ENCODE assay signal across 24 cellular contexts in genomic region chr11:114152162-114152561, GRCh38.
DNase-seq lines count a peak whose midpoint lies in the region; ATAC-seq and TF ChIP-seq lines count a peak whose summit lies in the region.
"Had no signal": no experiment of that assay in that cellular context is flagged by ENCODE, and none has a peak within 500 bp of the region (broad histone marks: within the 10 kb centered on the region; RNA-seq: fewer than 3 reads in every experiment).

No MANE protein-coding gene starts in this region.

- H3K36me3 ChIP-seq in mammary epithelial cell (ENCODE audit: insufficient read depth, low read length): no peaks in the 10 kb centered on the region
- H3K36me3 ChIP-seq in sigmoid colon: peaks cover 6 to 23% (median 14%) of the 10 kb centered on the region in 4 donors
- H3K36me3 ChIP-seq in urinary bladder (ENCODE audit: insufficient read depth): no peaks in the 10 kb centered on the region

- TF ChIP-seq EP300 in sigmoid colon (IDR thresholded peaks at IDR 0.05): no peak

- intact Hi-C loops in MCF 10A (cut with micrococcal nuclease): no loop called here
- intact Hi-C loops in mammary epithelial cell (cut with micrococcal nuclease): no loop called here
- intact Hi-C loops in sigmoid colon (cut with DNase I): no loop called here

- 89% methylated on average over 3 of the region's 3 CpGs for WGBS in mammary epithelial cell (ENCODE audit: low coverage, missing lambda C conversion rate)
- 86 to 90% methylated on average over 3 of the region's 3 CpGs for WGBS in sigmoid colon, 2 donors
- WGBS in urinary bladder: 85% methylated on average over 3 of the region's 3 CpGs

- H3K4me1 ChIP-seq in mammary epithelial cell (ENCODE audit: insufficient read depth, low read length) (peaks cover 21% of the 10 kb centered on the region), sigmoid colon (peaks cover 0 to 96% (median 90%) of the 10 kb centered on the region in 4 donors), urinary bladder (ENCODE audit: insufficient read depth) (peaks cover 6% of the 10 kb centered on the region)
- H3K4me1 ChIP-seq: A549 had no signal

- no peak overlapping the region for H2AFZ ChIP-seq in mammary epithelial cell (ENCODE audit: low read depth, low read length)
- H2AFZ ChIP-seq: GM23338 had no signal

- H3K27ac ChIP-seq in mammary epithelial cell (ENCODE audit: insufficient read depth, low read depth, low read length) (no peak overlapping the region), coronary artery (peak overlapping the region; percentile 98 to 99), sigmoid colon (peak overlapping the region in 3 of 4 donors; percentile 94 to 98 (median 96)), urinary bladder (ENCODE audit: low read depth) (peak overlapping the region; percentile 53)
- H3K27ac ChIP-seq: A549, KMS-11 had no signal

- TF ChIP-seq CTCF in MCF 10A (IDR thresholded peaks at IDR 0.05; ENCODE audit: unreplicated experiment) (no peak), mammary epithelial cell (conservative IDR thresholded peaks at IDR 0.05 in 1 of 2, IDR thresholded peaks at IDR 0.05 in 1 of 2; ENCODE audit: extremely low read depth in 1 of 2, insufficient read depth in 1 of 2, low read depth in 1 of 2, low read length in 2 of 2) (no peak), coronary artery (IDR thresholded peaks at IDR 0.05) (no peak), sigmoid colon (IDR thresholded peaks at IDR 0.05) (no peak)

- no peak overlapping the region for H3K4me3 ChIP-seq in mammary epithelial cell (replicated peaks in 1 of 3; ENCODE audit: insufficient read depth in 1 of 3, low read depth in 2 of 3, low read length in 3 of 3)
- peak overlapping the region; percentile 29 for H3K4me3 ChIP-seq in coronary artery
- H3K4me3 ChIP-seq in sigmoid colon: no peak overlapping the region
- no peak overlapping the region for H3K4me3 ChIP-seq in urinary bladder (ENCODE audit: low read depth, low read length)
- H3K4me3 ChIP-seq: A549, GM23338, skin epidermis had no signal

- DNase-seq in MCF 10A (ENCODE audit: unreplicated experiment): no peak
- no peak for DNase-seq in mammary epithelial cell
- no peak for DNase-seq in coronary artery (ENCODE audit: low spot score)
- DNase-seq in sigmoid colon: no peak
- no peak for DNase-seq in iPS-NIHi11 (ENCODE audit: low spot score)
- DNase-seq in DMS 273 (lab: John Stamatoyannopoulos, UW; ENCODE audit: unreplicated experiment): no peak
- DNase-seq: activated effector memory CD4-positive, alpha-beta T cell treated with anti-CD3 and anti-CD28 coated beads, Interleukin-2, amount 50 U/mL, for 16 hours; C1 segment of cervical spinal cord; effector memory CD4-positive, alpha-beta T cell; head of caudate nucleus; mesenchymal stem cell; NCI-H1092; NCI-H2029; NCI-H510A; stimulated activated CD4-positive, alpha-beta T cell treated with anti-CD3 and anti-CD28 coated beads, Interleukin-2, amount 100 ng/mL, for 48 hours had no signal

- TF ChIP-seq POLR2A in sigmoid colon (IDR thresholded peaks at IDR 0.05): no peak

- no peak for ATAC-seq in HG02870 (IDR thresholded peaks at IDR 0.05; ENCODE audit: unreplicated experiment)
- ATAC-seq: A549; activated CD4-positive, CD25-positive, alpha-beta regulatory T cell treated with anti-CD3 and anti-CD28 coated beads, Interleukin-2, amount 50 U/mL, for 24 hours; GM23338; naive thymus-derived CD8-positive, alpha-beta T cell had no signal

- no TSS peak for BruUV-seq in MCF 10A (replicated peaks; lab: Mats Ljungman, UMichigan)
- BruUV-seq in mammary epithelial cell (replicated peaks; lab: Mats Ljungman, UMichigan): no TSS peak

- H3K9me3 Mint-ChIP-seq in MCF 10A (ENCODE audit: unreplicated experiment): no peaks in the 10 kb centered on the region
- H3K9me3 Mint-ChIP-seq: central memory CD8-positive, alpha-beta T cell; GM23338; naive thymus-derived CD8-positive, alpha-beta T cell had no signal

- no peaks in the 10 kb centered on the region for H3K27me3 Mint-ChIP-seq in MCF 10A (ENCODE audit: insufficient read depth, unreplicated experiment)
- H3K27me3 Mint-ChIP-seq: central memory CD8-positive, alpha-beta T cell; naive thymus-derived CD8-positive, alpha-beta T cell had no signal

- peaks cover 80% of the 10 kb centered on the region for H3K4me1 Mint-ChIP-seq in MCF 10A (ENCODE audit: insufficient read depth, unreplicated experiment)
- H3K4me1 Mint-ChIP-seq: GM23338 had no signal

- H3K79me2 ChIP-seq in mammary epithelial cell (ENCODE audit: insufficient read depth, low read length): no peaks in the 10 kb centered on the region

- in situ Hi-C loops in mammary epithelial cell (cut with MboI; ENCODE audit: low sequenced_read_pairs in 2 of 2): no loop called here

- no peak overlapping the region for H3K4me2 ChIP-seq in mammary epithelial cell (ENCODE audit: insufficient read depth, low read depth, low read length)
- H3K4me2 ChIP-seq: A549, GM23338, KMS-11 had no signal

- dilution Hi-C loops in mammary epithelial cell (cut with HindIII; ENCODE audit: low sequenced_read_pairs): no loop called here

- no peaks in the 10 kb centered on the region for H4K20me1 ChIP-seq in mammary epithelial cell (ENCODE audit: insufficient read depth, low read length)

- H3K9me3 ChIP-seq in mammary epithelial cell (replicated peaks; ENCODE audit: insufficient read depth, low read length): no peaks in the 10 kb centered on the region
- H3K9me3 ChIP-seq in sigmoid colon: no peaks in the 10 kb centered on the region
- H3K9me3 ChIP-seq: A549 had no signal

- H3K36me3 Mint-ChIP-seq in MCF 10A (ENCODE audit: insufficient read depth, unreplicated experiment): peaks cover 94% of the 10 kb centered on the region
- H3K36me3 Mint-ChIP-seq: naive thymus-derived CD8-positive, alpha-beta T cell had no signal

- H3K27ac Mint-ChIP-seq in MCF 10A (ENCODE audit: low read depth, unreplicated experiment): peak overlapping the region; percentile 99
- H3K27ac Mint-ChIP-seq: GM23338 had no signal

- CTCF ChIA-PET in MCF 10A (lab: Yijun Ruan, JAX): interaction anchor here (0.7 to 1.3 kb wide), 4 partner anchors 14 to 65 kb away, joined by 3 to 4 read pairs (median 3); no protein-coding TSS in a partner anchor
- CTCF ChIA-PET in mammary epithelial cell (lab: Charles Lee; ENCODE audit: low non-redundant PET): no interaction called here

- POLR2A ChIA-PET in MCF 10A (lab: Yijun Ruan, JAX): interaction anchor here (0.7 to 2.0 kb wide), 16 partner anchors 9 to 144 kb away, joined by 3 to 27 read pairs (median 6); partner anchors contain the start of gene NNMT

- no peaks in the 10 kb centered on the region for H3K27me3 ChIP-seq in mammary epithelial cell (ENCODE audit: insufficient read depth, low read length)
- no peaks in the 10 kb centered on the region for H3K27me3 ChIP-seq in sigmoid colon

- no peak overlapping the region for H3K9ac ChIP-seq in mammary epithelial cell (ENCODE audit: insufficient read depth, low read length)
- H3K9ac ChIP-seq: KMS-11 had no signal

- H3K4me3 Mint-ChIP-seq in MCF 10A (ENCODE audit: unreplicated experiment): peak overlapping the region; percentile 33
- H3K4me3 Mint-ChIP-seq: central memory CD8-positive, alpha-beta T cell; GM23338; naive thymus-derived CD8-positive, alpha-beta T cell had no signal
